Comparison of ENCODE assay signal across 8 cellular contexts in genomic region chr12:16165506-16165905, GRCh38.
DNase-seq lines count a peak whose midpoint lies in the region; ATAC-seq and TF ChIP-seq lines count a peak whose summit lies in the region.

No MANE protein-coding gene starts in this region.

- H3K9me3 Mint-ChIP-seq in T-helper 2 cell treated with Interferon-gamma antibody and Interleukin-4, amounts not matched to agents 5 μg/mL and 100 μg/mL, for 36 hours = no peaks in the 10 kb centered on the region

- H3K56ac ChIP-seq in mesendoderm (ENCODE audit: low read length) = no peak overlapping the region

- H3K27ac Mint-ChIP-seq in T-helper 2 cell treated with Interferon-gamma antibody and Interleukin-4, amounts not matched to agents 5 μg/mL and 100 μg/mL, for 36 hours = no peak overlapping the region
- no peak overlapping the region for H3K27ac Mint-ChIP-seq in T-helper 17 cell

- no peak overlapping the region for H3K9ac ChIP-seq in mesendoderm (ENCODE audit: low read length)

- H3K4me3 Mint-ChIP-seq in T-helper 2 cell treated with Interferon-gamma antibody and Interleukin-4, amounts not matched to agents 5 μg/mL and 100 μg/mL, for 36 hours = no peak overlapping the region
- no peak overlapping the region for H3K4me3 Mint-ChIP-seq in T-helper 17 cell

- peak; percentile 13 for TF ChIP-seq CTCF in HL-60 (IDR thresholded peaks at IDR 0.05; ENCODE audit: insufficient read depth, low read length)
- peak in 50 of 56 donors; percentile 10 to 62 (median 40) for TF ChIP-seq CTCF in dorsolateral prefrontal cortex (IDR thresholded peaks at IDR 0.05 in 54 of 56, conservative IDR thresholded peaks at IDR 0.05 in 2 of 56; ENCODE audit: low read depth in 1 of 56, partially characterized antibody in 56 of 56)

- no peak overlapping the region for H3K4ac ChIP-seq in mesendoderm (ENCODE audit: low read depth, low read length)

- no peaks in the 10 kb centered on the region for H3K4me1 ChIP-seq in mesendoderm (ENCODE audit: control insufficient read depth, low read depth, low read length)

- no CpG with 5 or more reads among the region's 2 CpGs for WGBS in mesendoderm (ENCODE audit: extremely low coverage, insufficient coverage, low lambda C conversion rate)

- no peaks in the 10 kb centered on the region for H3K79me1 ChIP-seq in mesendoderm (ENCODE audit: low read length)

- no peak overlapping the region for H2BK15ac ChIP-seq in mesendoderm (replicated peaks; ENCODE audit: low read depth)

- in situ Hi-C loops in Caki2 (cut with HindIII; ENCODE audit: low pct_unique_long_range_greater_than_20kb, low sequenced_read_pairs) = no loop called here

- H3K4me2 ChIP-seq in mesendoderm (ENCODE audit: low read length) = no peak overlapping the region

- H2AK5ac ChIP-seq in mesendoderm (ENCODE audit: low read length) = no peak overlapping the region

- ATAC-seq in HG03342 (IDR thresholded peaks at IDR 0.05; ENCODE audit: unreplicated experiment) (no peak), T-helper 17 cell (no peak)

- no peaks in the 10 kb centered on the region for H3K27me3 Mint-ChIP-seq in T-helper 2 cell treated with Interferon-gamma antibody and Interleukin-4, amounts not matched to agents 5 μg/mL and 100 μg/mL, for 36 hours (ENCODE audit: low read depth)
- H3K27me3 Mint-ChIP-seq in T-helper 17 cell = no peaks in the 10 kb centered on the region

- no peaks in the 10 kb centered on the region for H3K36me3 ChIP-seq in mesendoderm (ENCODE audit: control insufficient read depth, insufficient read depth, low read length)

- H3K18ac ChIP-seq in mesendoderm (ENCODE audit: low read length) = no peak overlapping the region

- H3K36me3 Mint-ChIP-seq in T-helper 2 cell treated with Interferon-gamma antibody and Interleukin-4, amounts not matched to agents 5 μg/mL and 100 μg/mL, for 36 hours (ENCODE audit: low read depth) = no peaks in the 10 kb centered on the region
- H3K36me3 Mint-ChIP-seq in T-helper 17 cell (ENCODE audit: low read depth) = no peaks in the 10 kb centered on the region

- H3K4me3 ChIP-seq in HL-60 (replicated peaks; ENCODE audit: insufficient read depth, low read length) = no peak overlapping the region
- no peak overlapping the region for H3K4me3 ChIP-seq in dorsolateral prefrontal cortex
- no peak overlapping the region for H3K4me3 ChIP-seq in mesendoderm (ENCODE audit: low read length)

- H3K79me2 ChIP-seq in mesendoderm (ENCODE audit: control insufficient read depth, insufficient read depth, low read length) = no peaks in the 10 kb centered on the region

- H3K27ac ChIP-seq in HL-60 (replicated peaks) = no peak overlapping the region
- peak overlapping the region in 6 of 59 donors; percentile 12 to 76 (median 52) for H3K27ac ChIP-seq in dorsolateral prefrontal cortex
- H3K27ac ChIP-seq in mesendoderm (ENCODE audit: low read depth, low read length) = no peak overlapping the region

- no peaks in the 10 kb centered on the region for H3K4me1 Mint-ChIP-seq in T-helper 2 cell treated with Interferon-gamma antibody and Interleukin-4, amounts not matched to agents 5 μg/mL and 100 μg/mL, for 36 hours (ENCODE audit: low read depth)
- H3K4me1 Mint-ChIP-seq in T-helper 17 cell = no peaks in the 10 kb centered on the region

- H3K23ac ChIP-seq in mesendoderm (ENCODE audit: low read length) = no peak overlapping the region

- H2BK120ac ChIP-seq in mesendoderm (ENCODE audit: low read depth, low read length) = no peak overlapping the region

- H4K8ac ChIP-seq in mesendoderm (ENCODE audit: low read depth, low read length) = no peak overlapping the region

- H2BK5ac ChIP-seq in mesendoderm (ENCODE audit: low read length) = no peak overlapping the region

- peak; percentile 16 for DNase-seq in Caki2 (ENCODE audit: low read depth)
- DNase-seq in HL-60 (ENCODE audit: low read depth in 1 of 2, low spot score in 1 of 2) = peak in 1 of 2 experiments; percentile 42
- peak; percentile 30 for DNase-seq in NCI-H82 treated with DMSO at 0.1 percent for 48 hours (lab: John Stamatoyannopoulos, UW; ENCODE audit: unreplicated experiment)
- peak in 3 of 10 donors; percentile 12 to 46 (median 28) for DNase-seq in dorsolateral prefrontal cortex
- peak; percentile 70 for DNase-seq in mesendoderm
- DNase-seq in T-helper 2 cell treated with Interferon-gamma antibody and Interleukin-4, amounts not matched to agents 5 μg/mL and 100 μg/mL, for 36 hours (ENCODE audit: low spot score) = no peak
- DNase-seq in T-helper 17 cell = no peak

- H3K27me3 ChIP-seq in HL-60 (ENCODE audit: insufficient read depth, poor library complexity, severe bottlenecking) = no peaks in the 10 kb centered on the region
- no peaks in the 10 kb centered on the region for H3K27me3 ChIP-seq in dorsolateral prefrontal cortex
- H3K27me3 ChIP-seq in mesendoderm (ENCODE audit: insufficient read depth, low read length, poor library complexity) = no peaks in the 10 kb centered on the region

- H3K9me3 ChIP-seq in T-helper 17 cell (ENCODE audit: control insufficient read depth, low read length, poor library complexity, severe bottlenecking) = no peaks in the 10 kb centered on the region

- no peak overlapping the region for H4K5ac ChIP-seq in mesendoderm (ENCODE audit: low read length)

- intact Hi-C loops in dorsolateral prefrontal cortex (cut with DNase I) = loop anchor here in 1 of 2 donors (10.0 kb wide), 1 partner anchor 1479 kb away; no protein-coding TSS in a partner anchor

Comparison
In these comparisons a context has a peak if more than half of its experiments do, and no peak if none do; other contexts are left out.
1. DNase-seq: peak in Caki2 (single experiment), NCI-H82 treated with DMSO at 0.1 percent for 48 hours (single experiment) and mesendoderm (single experiment); none in T-helper 2 cell treated with Interferon-gamma antibody and Interleukin-4, amounts not matched to agents 5 μg/mL and 100 μg/mL, for 36 hours (single experiment) and T-helper 17 cell (0 of 3).